ENCODE assay signal across 1 cellular context in the genomic region with DNA sequence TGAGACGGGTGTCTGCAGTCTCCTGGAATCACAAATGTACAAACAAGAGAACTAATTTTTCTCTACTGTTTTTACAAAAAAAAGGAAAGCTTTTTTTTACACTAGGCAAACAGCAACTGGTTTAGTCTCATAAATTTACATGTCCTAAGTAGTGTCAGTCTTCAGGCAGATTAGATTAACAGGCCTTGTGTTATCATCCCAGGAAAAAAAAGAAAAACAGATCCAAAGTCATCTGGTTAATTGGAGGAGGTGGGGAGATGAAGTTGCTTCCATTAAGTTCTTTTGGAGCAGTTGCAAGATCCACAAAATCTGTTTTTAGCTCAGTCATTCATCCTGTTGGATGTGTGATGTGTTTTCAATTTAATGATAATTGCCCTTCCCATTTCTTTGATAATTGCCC.
TF ChIP-seq lines count a peak whose summit lies in the region.

No MANE protein-coding gene starts in this region.

TF ChIP-seq in HepG2, 621 proteins besides CTCF, POLR2A, EP300 and RAD21 (continued from another document):
- TF ChIP-seq, protein P1, sequence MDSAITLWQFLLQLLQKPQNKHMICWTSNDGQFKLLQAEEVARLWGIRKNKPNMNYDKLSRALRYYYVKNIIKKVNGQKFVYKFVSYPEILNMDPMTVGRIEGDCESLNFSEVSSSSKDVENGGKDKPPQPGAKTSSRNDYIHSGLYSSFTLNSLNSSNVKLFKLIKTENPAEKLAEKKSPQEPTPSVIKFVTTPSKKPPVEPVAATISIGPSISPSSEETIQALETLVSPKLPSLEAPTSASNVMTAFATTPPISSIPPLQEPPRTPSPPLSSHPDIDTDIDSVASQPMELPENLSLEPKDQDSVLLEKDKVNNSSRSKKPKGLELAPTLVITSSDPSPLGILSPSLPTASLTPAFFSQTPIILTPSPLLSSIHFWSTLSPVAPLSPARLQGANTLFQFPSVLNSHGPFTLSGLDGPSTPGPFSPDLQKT (CRISPR knock-in tag; IDR thresholded peaks at IDR 0.05; ENCODE audit: borderline replicate concordance) = no peak
- TF ChIP-seq, protein P2, sequence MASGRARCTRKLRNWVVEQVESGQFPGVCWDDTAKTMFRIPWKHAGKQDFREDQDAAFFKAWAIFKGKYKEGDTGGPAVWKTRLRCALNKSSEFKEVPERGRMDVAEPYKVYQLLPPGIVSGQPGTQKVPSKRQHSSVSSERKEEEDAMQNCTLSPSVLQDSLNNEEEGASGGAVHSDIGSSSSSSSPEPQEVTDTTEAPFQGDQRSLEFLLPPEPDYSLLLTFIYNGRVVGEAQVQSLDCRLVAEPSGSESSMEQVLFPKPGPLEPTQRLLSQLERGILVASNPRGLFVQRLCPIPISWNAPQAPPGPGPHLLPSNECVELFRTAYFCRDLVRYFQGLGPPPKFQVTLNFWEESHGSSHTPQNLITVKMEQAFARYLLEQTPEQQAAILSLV (CRISPR knock-in tag; IDR thresholded peaks at IDR 0.05; ENCODE audit: borderline replicate concordance) = no peak
- TF ChIP-seq ZNF737 (CRISPR knock-in tag; IDR thresholded peaks at IDR 0.05; ENCODE audit: borderline replicate concordance) = no peak
- no peak for TF ChIP-seq ZNF331 (CRISPR knock-in tag; IDR thresholded peaks at IDR 0.05)
- TF ChIP-seq, protein P3, sequence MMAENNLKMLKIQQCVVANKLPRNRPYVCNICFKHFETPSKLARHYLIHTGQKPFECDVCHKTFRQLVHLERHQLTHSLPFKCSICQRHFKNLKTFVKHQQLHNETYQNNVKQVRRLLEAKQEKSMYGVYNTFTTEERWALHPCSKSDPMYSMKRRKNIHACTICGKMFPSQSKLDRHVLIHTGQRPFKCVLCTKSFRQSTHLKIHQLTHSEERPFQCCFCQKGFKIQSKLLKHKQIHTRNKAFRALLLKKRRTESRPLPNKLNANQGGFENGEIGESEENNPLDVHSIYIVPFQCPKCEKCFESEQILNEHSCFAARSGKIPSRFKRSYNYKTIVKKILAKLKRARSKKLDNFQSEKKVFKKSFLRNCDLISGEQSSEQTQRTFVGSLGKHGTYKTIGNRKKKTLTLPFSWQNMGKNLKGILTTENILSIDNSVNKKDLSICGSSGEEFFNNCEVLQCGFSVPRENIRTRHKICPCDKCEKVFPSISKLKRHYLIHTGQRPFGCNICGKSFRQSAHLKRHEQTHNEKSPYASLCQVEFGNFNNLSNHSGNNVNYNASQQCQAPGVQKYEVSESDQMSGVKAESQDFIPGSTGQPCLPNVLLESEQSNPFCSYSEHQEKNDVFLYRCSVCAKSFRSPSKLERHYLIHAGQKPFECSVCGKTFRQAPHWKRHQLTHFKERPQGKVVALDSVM (CRISPR knock-in tag; IDR thresholded peaks at IDR 0.05) = no peak
- TF ChIP-seq, protein P4, sequence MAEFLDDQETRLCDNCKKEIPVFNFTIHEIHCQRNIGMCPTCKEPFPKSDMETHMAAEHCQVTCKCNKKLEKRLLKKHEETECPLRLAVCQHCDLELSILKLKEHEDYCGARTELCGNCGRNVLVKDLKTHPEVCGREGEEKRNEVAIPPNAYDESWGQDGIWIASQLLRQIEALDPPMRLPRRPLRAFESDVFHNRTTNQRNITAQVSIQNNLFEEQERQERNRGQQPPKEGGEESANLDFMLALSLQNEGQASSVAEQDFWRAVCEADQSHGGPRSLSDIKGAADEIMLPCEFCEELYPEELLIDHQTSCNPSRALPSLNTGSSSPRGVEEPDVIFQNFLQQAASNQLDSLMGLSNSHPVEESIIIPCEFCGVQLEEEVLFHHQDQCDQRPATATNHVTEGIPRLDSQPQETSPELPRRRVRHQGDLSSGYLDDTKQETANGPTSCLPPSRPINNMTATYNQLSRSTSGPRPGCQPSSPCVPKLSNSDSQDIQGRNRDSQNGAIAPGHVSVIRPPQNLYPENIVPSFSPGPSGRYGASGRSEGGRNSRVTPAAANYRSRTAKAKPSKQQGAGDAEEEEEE (CRISPR knock-in tag; IDR thresholded peaks at IDR 0.05; ENCODE audit: borderline replicate concordance) = no peak
- TF ChIP-seq ZNF562 (CRISPR knock-in tag; IDR thresholded peaks at IDR 0.05; ENCODE audit: borderline replicate concordance) = no peak
- TF ChIP-seq MXD4 (CRISPR knock-in tag; IDR thresholded peaks at IDR 0.05) = no peak
